1 cellular context compared by ENCODE assay signal in the genomic region with DNA sequence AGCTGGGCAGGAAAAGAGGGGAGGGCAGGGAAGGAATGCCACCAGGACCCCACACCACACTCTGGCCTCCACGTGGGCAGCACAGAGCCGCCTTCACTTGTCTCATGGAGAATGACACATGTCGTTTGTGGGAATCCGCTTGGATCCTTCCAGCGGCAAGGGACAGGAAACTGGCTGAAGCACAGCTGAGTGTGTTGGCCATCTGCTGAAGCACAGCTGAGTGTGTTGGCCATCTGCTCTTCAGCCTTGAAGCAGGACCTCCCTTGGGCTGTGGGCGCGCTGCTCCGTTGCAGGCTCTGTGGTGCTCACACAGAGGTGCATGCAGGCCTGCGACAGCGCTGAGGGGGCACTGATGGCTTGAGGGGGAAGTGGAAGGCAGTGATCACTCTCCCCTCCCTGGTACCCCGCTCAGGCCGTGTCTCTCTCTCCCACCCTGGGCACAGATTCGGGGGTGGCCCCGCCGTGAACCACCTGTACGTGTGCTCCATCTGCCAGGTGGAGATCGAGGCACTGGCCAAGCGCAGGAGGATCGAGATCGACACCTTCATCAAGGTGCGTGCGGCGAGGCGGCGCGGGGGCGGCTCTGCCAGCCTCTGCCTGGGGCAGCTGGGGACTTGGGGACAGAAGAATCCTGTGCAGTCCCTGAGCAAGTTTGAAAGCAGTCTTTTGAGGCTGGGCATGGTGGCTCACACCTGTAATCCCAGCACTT.
A peak's percentile ranks its signal among the peaks of the same experiment; 100 is the strongest.
TF ChIP-seq lines count a peak whose summit lies in the region.

No MANE protein-coding gene starts in this region.

TF ChIP-seq in HepG2, 621 proteins besides CTCF, POLR2A, EP300 and RAD21:
- TF ChIP-seq ELF4 (CRISPR knock-in tag; IDR thresholded peaks at IDR 0.05; ENCODE audit: borderline replicate concordance) = no peak
- TF ChIP-seq, protein P1, sequence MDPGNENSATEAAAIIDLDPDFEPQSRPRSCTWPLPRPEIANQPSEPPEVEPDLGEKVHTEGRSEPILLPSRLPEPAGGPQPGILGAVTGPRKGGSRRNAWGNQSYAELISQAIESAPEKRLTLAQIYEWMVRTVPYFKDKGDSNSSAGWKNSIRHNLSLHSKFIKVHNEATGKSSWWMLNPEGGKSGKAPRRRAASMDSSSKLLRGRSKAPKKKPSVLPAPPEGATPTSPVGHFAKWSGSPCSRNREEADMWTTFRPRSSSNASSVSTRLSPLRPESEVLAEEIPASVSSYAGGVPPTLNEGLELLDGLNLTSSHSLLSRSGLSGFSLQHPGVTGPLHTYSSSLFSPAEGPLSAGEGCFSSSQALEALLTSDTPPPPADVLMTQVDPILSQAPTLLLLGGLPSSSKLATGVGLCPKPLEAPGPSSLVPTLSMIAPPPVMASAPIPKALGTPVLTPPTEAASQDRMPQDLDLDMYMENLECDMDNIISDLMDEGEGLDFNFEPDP (CRISPR knock-in tag; conservative IDR thresholded peaks at IDR 0.05) = 0 out of 2 replicates have a peak, but pooled peaks have one; percentile 71
TF ChIP-seq in HepG2: peak in this region for 1.
